ENCODE assay signal across 8 cellular contexts in genomic region chr14:73712071-73712506, GRCh38. TPM values are rescaled to one million over a fixed set of nuclear protein-coding genes. Genes with fewer than 3 reads are reported as not detected.
DNase-seq lines count a peak whose midpoint lies in the region; ATAC-seq and TF ChIP-seq lines count a peak whose summit lies in the region.

No MANE protein-coding gene starts in this region.

- H3K27me3 ChIP-seq in SK-N-SH (ENCODE audit: insufficient read depth) (no peaks in the 10 kb centered on the region), fibroblast of lung (ENCODE audit: control insufficient read depth, insufficient read depth, low read length) (no peaks in the 10 kb centered on the region), gastrocnemius medialis (no peaks in the 10 kb centered on the region)

- in situ Hi-C loops in gastrocnemius medialis (cut with MboI; ENCODE audit: low sequenced_read_pairs in 4 of 4): loop anchor here in 2 of 4 donors (10.0 kb wide), 2 partner anchors 57 to 67 kb away; partner anchors contain the start of gene DNAL1 (in 1 of the 2)

- CTCF ChIA-PET in SK-N-SH (lab: Yijun Ruan, JAX): interaction anchor here (0.6 to 2.0 kb wide), 6 partner anchors 17 to 255 kb away, joined by 3 to 7 read pairs (median 3); no protein-coding TSS in a partner anchor

- H2AFZ ChIP-seq in SK-N-SH (ENCODE audit: low read depth): no peak overlapping the region
- no peak overlapping the region for H2AFZ ChIP-seq in fibroblast of lung (ENCODE audit: low read length)

- H3K9me2 ChIP-seq in SK-N-SH: no peaks in the 10 kb centered on the region

- WGBS in SK-N-SH (ENCODE audit: low lambda C conversion rate): 16% methylated on average over 9 of the region's 11 CpGs

- no peak for ATAC-seq in gastrocnemius medialis

- TF ChIP-seq CTCF in GM12865 (IDR thresholded peaks at IDR 0.05; ENCODE audit: insufficient read depth, low read depth, low read length, missing control alignments): no peak
- no peak for TF ChIP-seq CTCF in SK-N-SH (IDR thresholded peaks at IDR 0.05)
- no peak for TF ChIP-seq CTCF in fibroblast of lung (conservative IDR thresholded peaks at IDR 0.05 in 1 of 2, IDR thresholded peaks at IDR 0.05 in 1 of 2; ENCODE audit: low read depth in 1 of 2, low read length in 2 of 2)
- no peak for TF ChIP-seq CTCF in gastrocnemius medialis (IDR thresholded peaks at IDR 0.05 in 4 of 5, conservative IDR thresholded peaks at IDR 0.05 in 1 of 5)
- TF ChIP-seq CTCF in GM20000 (IDR thresholded peaks at IDR 0.05; ENCODE audit: extremely low read depth, missing control alignments): no peak

- POLR2A ChIA-PET in SK-N-SH (lab: Yijun Ruan, JAX): no interaction called here

- H3K36me3 ChIP-seq in SK-N-SH (replicated peaks in 1 of 2; ENCODE audit: control insufficient read depth in 1 of 2, insufficient read depth in 2 of 2, low read length in 1 of 2) (peaks cover 9 to 12% of the 10 kb centered on the region in 2 experiments), fibroblast of lung (ENCODE audit: control insufficient read depth, insufficient read depth, low read length) (peaks cover 4% of the 10 kb centered on the region), gastrocnemius medialis (peaks cover 0 to 4% of the 10 kb centered on the region in 2 donors)

- H3K4me2 ChIP-seq in SK-N-SH (peak overlapping the region; percentile 93), fibroblast of lung (ENCODE audit: extremely low read depth, insufficient read depth, low read length) (peak overlapping the region; percentile 96)

- TF ChIP-seq RAD21 in SK-N-SH (IDR thresholded peaks at IDR 0.05; ENCODE audit: low read length): no peak

- TF ChIP-seq POLR2A in gastrocnemius medialis (IDR thresholded peaks at IDR 0.05): no peak

- peak overlapping the region; percentile 80 for H3K9ac ChIP-seq in SK-N-SH
- no peak overlapping the region for H3K9ac ChIP-seq in fibroblast of lung (ENCODE audit: insufficient read depth, low read length)

- H3K79me2 ChIP-seq in SK-N-SH (ENCODE audit: insufficient read depth) (peaks cover 41% of the 10 kb centered on the region), fibroblast of lung (ENCODE audit: control insufficient read depth, insufficient read depth, low read length) (peaks cover 37% of the 10 kb centered on the region)

- H3K27ac ChIP-seq in SK-N-SH (ENCODE audit: low read depth in 2 of 2, low read length in 1 of 2) (peak overlapping the region in 1 of 2 experiments; percentile 90; a peak in 2 of 4 replicates), fibroblast of lung (ENCODE audit: insufficient read depth, low read length) (peak overlapping the region; percentile 86), gastrocnemius medialis (peak overlapping the region; percentile 2 to 81 (median 14))

- H3K4me3 ChIP-seq in GM12865 (ENCODE audit: low read depth, low read length) (peak overlapping the region; percentile 62), SK-N-SH (ENCODE audit: low read depth in 2 of 2, low read length in 1 of 2) (peak overlapping the region; percentile 79 to 83), fibroblast of lung (replicated peaks in 1 of 4; ENCODE audit: control extremely low read depth in 1 of 4, insufficient read depth in 1 of 4, low read depth in 3 of 4, low read length in 4 of 4) (peak overlapping the region; percentile 69 to 93 (median 92)), gastrocnemius medialis (peak overlapping the region; percentile 72 to 87 (median 80))

- TF ChIP-seq EP300 in SK-N-SH (IDR thresholded peaks at IDR 0.05; ENCODE audit: borderline replicate concordance in 1 of 2, low read depth in 1 of 2, low read length in 1 of 2): no peak

- no peak for DNase-seq in GM12865 (ENCODE audit: low read depth)
- DNase-seq in SK-N-SH: no peak
- DNase-seq in fibroblast of lung (ENCODE audit: low read depth in 2 of 2): peak in 1 of 2 donors; percentile 12
- no peak for DNase-seq in gastrocnemius medialis
- DNase-seq in GM20000 (ENCODE audit: low spot score): no peak
- DNase-seq in hippocampal formation (lab: John Stamatoyannopoulos, UW): no peak
- no peak for DNase-seq in GM03348 (ENCODE audit: low spot score)
- no peak for DNase-seq in NCI-H69 (lab: John Stamatoyannopoulos, UW)

- H3K9me3 ChIP-seq in SK-N-SH (no peaks in the 10 kb centered on the region), fibroblast of lung (ENCODE audit: control insufficient read depth, insufficient read depth, low read depth, low read length) (no peaks in the 10 kb centered on the region), gastrocnemius medialis (no peaks in the 10 kb centered on the region)

- peaks cover 19% of the 10 kb centered on the region for H3F3A ChIP-seq in SK-N-SH (replicated peaks; ENCODE audit: insufficient read depth)

- H4K20me1 ChIP-seq in SK-N-SH (ENCODE audit: insufficient read depth): peaks cover 24% of the 10 kb centered on the region
- H4K20me1 ChIP-seq in fibroblast of lung (ENCODE audit: control insufficient read depth, extremely low read depth, insufficient read depth, low read length): no peaks in the 10 kb centered on the region

- H3K4me1 ChIP-seq in SK-N-SH (ENCODE audit: control insufficient read depth in 1 of 2, insufficient read depth in 2 of 2, low read depth in 1 of 2, low read length in 1 of 2) (peaks cover 0 to 19% of the 10 kb centered on the region in 2 experiments; a peak in 3 of 4 replicates), fibroblast of lung (ENCODE audit: control insufficient read depth, extremely low read depth, insufficient read depth, low read length) (peaks cover 2% of the 10 kb centered on the region), gastrocnemius medialis (peaks cover 16 to 21% of the 10 kb centered on the region in 2 donors)

- intact Hi-C loops in gastrocnemius medialis (cut with DNase I; ENCODE audit: low total_unique reads): loop anchor here (2.0 kb wide), 1 partner anchor 67 kb away; the partner anchor contains the start of gene DNAL1

TF ChIP-seq in SK-N-SH, 30 proteins besides CTCF, POLR2A, EP300 and RAD21:
- TF ChIP-seq GATA2 (CRISPR knock-in tag; IDR thresholded peaks at IDR 0.05): peak; percentile 15; the same call in 1 of the 2 replicates
- TF ChIP-seq USF2 (IDR thresholded peaks at IDR 0.05; ENCODE audit: borderline replicate concordance, low read depth, low read length): no peak
- TF ChIP-seq YY1 (IDR thresholded peaks at IDR 0.05; ENCODE audit: low read depth): no peak
- TF ChIP-seq RXRA (IDR thresholded peaks at IDR 0.05; ENCODE audit: borderline replicate concordance, low read depth): no peak
- TF ChIP-seq TEAD4 (IDR thresholded peaks at IDR 0.05; ENCODE audit: borderline replicate concordance, insufficient read depth): no peak
- peak; percentile 51; the same call in 1 of the 2 replicates for TF ChIP-seq MXI1 (IDR thresholded peaks at IDR 0.05; ENCODE audit: low read depth, low read length)
- TF ChIP-seq TCF12 (IDR thresholded peaks at IDR 0.05): no peak
- TF ChIP-seq, protein P1, sequence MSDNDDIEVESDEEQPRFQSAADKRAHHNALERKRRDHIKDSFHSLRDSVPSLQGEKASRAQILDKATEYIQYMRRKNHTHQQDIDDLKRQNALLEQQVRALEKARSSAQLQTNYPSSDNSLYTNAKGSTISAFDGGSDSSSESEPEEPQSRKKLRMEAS (IDR thresholded peaks at IDR 0.05; ENCODE audit: low read depth): no peak
- TF ChIP-seq, protein P2, sequence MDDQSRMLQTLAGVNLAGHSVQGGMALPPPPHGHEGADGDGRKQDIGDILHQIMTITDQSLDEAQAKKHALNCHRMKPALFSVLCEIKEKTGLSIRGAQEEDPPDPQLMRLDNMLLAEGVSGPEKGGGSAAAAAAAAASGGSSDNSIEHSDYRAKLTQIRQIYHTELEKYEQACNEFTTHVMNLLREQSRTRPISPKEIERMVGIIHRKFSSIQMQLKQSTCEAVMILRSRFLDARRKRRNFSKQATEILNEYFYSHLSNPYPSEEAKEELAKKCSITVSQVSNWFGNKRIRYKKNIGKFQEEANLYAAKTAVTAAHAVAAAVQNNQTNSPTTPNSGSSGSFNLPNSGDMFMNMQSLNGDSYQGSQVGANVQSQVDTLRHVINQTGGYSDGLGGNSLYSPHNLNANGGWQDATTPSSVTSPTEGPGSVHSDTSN (IDR thresholded peaks at IDR 0.05): no peak

RNA-seq across cellular contexts. Expression of gene PNMA1, which starts 2.1 kb away (rescaled TPM):
- 19.5 and 31.5 TPM in 2 replicates for polyA plus RNA-seq in SK-N-SH (2012; rRNA removed)
- polyA plus RNA-seq in SK-N-SH (2012; cell fraction: cytosol; rRNA removed): 40.3 and 44.6 TPM in 2 replicates
- 28.6 and 29.8 TPM in 2 replicates for polyA plus RNA-seq in SK-N-SH (2012; cell fraction: nucleus; rRNA removed)
- 11.6 and 19.5 TPM in 2 replicates for total RNA-seq in fibroblast of lung
- 44.5 and 46.8 TPM in 2 replicates for polyA plus RNA-seq in fibroblast of lung
- polyA plus RNA-seq in fibroblast of lung (2012): 57.0 and 66.6 TPM in 2 replicates
- 11.5 and 12.8 TPM in 2 replicates for polyA minus RNA-seq in fibroblast of lung (ENCODE audit: low replicate concordance)
- 10 to 100 TPM in 1 of 4 donors, 1 to 10 TPM in 3; 7.6 to 18.5 (median 8.8) TPM for total RNA-seq in gastrocnemius medialis
